ENCODE assay signal across 1 cellular context in genomic region chr5:136205061-136205702, GRCh38.
TF ChIP-seq lines count a peak whose summit lies in the region.

No MANE protein-coding gene starts in this region.

TF ChIP-seq in HepG2, 621 proteins besides CTCF, POLR2A, EP300 and RAD21:
- TF ChIP-seq ZNF513 (CRISPR knock-in tag; conservative IDR thresholded peaks at IDR 0.05) (no peak), ZNF331 (CRISPR knock-in tag; IDR thresholded peaks at IDR 0.05) (peak; percentile 87)
